ENCODE assay signal across 10 cellular contexts in genomic region chr10:13684252-13684791, GRCh38.
A peak's percentile ranks its signal among the peaks of the same experiment; 100 is the strongest.
DNase-seq lines count a peak whose midpoint lies in the region; ATAC-seq, FAIRE-seq and TF ChIP-seq lines count a peak whose summit lies in the region.
"Had no signal": no experiment of that assay in that cellular context is flagged by ENCODE, and none has a peak within 500 bp of the region (broad histone marks: within the 10 kb centered on the region; RNA-seq: fewer than 3 reads in every experiment).

No MANE protein-coding gene starts in this region.

- no peak for FAIRE-seq in HTR-8/SVneo (lab: Jason Lieb, UNC)

- H3K9me3 ChIP-seq in Caco-2 = no peaks in the 10 kb centered on the region
- no peaks in the 10 kb centered on the region for H3K9me3 ChIP-seq in heart right ventricle
- no peaks in the 10 kb centered on the region for H3K9me3 ChIP-seq in psoas muscle

- DNase-seq in Caco-2 (no peak), heart right ventricle (peak; percentile 82 to 91), psoas muscle (peak; percentile 75 to 81), HTR-8/SVneo (ENCODE audit: insufficient read length, low spot score) (no peak)
- no peak for DNase-seq in activated naive CD4-positive, alpha-beta T cell treated with anti-CD3 and anti-CD28 coated beads, Interleukin-2, amount 50 U/mL, for 16 hours
- DNase-seq in stimulated activated CD4-positive, alpha-beta T cell treated with anti-CD3 and anti-CD28 coated beads, Interleukin-4, amount 100 ng/mL, for 1 hour = no peak
- no peak for DNase-seq in activated CD4-positive, alpha-beta T cell treated with anti-CD3 and anti-CD28 coated beads, Interleukin-2, amount 10 ng/mL, durations not matched to agents 7 days and 5 days
- DNase-seq: NCI-H1105 treated with DMSO at 0.1 percent for 48 hours had no signal

- 26 to 37% methylated on average over 17 of the region's 17 CpGs for whole genome bisulfite sequencing in heart right ventricle, 2 donors
- 4 to 9% (median 7%) methylated on average over 17 of the region's 17 CpGs for WGBS in psoas muscle, 3 donors

- H3K36me3 ChIP-seq in Caco-2 (ENCODE audit: control insufficient read depth, insufficient read depth, low read length) (peaks cover 7% of the 10 kb centered on the region; the same call in 1 of the 2 replicates), heart right ventricle (peaks cover 0 to 56% (median 0%) of the 10 kb centered on the region in 9 donors), psoas muscle (ENCODE audit: insufficient read depth in 1 of 2, low read depth in 1 of 2) (peaks cover 0 to 6% of the 10 kb centered on the region in 2 donors)

- intact Hi-C loops in Caco-2 (cut with micrococcal nuclease; ENCODE audit: unreplicated experiment) = no loop called here
- intact Hi-C loops in heart right ventricle (cut with DNase I) = loop anchor here in 2 of 10 donors (2.0 to 5.0 kb wide), 2 partner anchors 22 to 33 kb away; no protein-coding TSS in a partner anchor
- intact Hi-C loops in psoas muscle (cut with DNase I) = no loop called here

- H3K36me3 Mint-ChIP-seq in Caco-2 (ENCODE audit: insufficient read depth, unreplicated experiment) = peaks cover 60% of the 10 kb centered on the region
- H3K36me3 Mint-ChIP-seq in activated CD4-positive, alpha-beta T cell treated with anti-CD3 and anti-CD28 coated beads, Interleukin-2, amount 10 ng/mL, durations not matched to agents 7 days and 5 days (ENCODE audit: low read depth) = no peaks in the 10 kb centered on the region

- H3K27me3 ChIP-seq in Caco-2 (replicated peaks; ENCODE audit: control insufficient read depth, insufficient read depth, low read length) = no peaks in the 10 kb centered on the region
- no peaks in the 10 kb centered on the region for H3K27me3 ChIP-seq in heart right ventricle
- H3K27me3 ChIP-seq in psoas muscle (ENCODE audit: insufficient read depth in 3 of 3, low read length in 2 of 3) = no peaks in the 10 kb centered on the region

- POLR2A ChIA-PET in Caco-2 (lab: Charles Lee) = no interaction called here
- POLR2A ChIA-PET in activated CD4-positive, alpha-beta T cell treated with anti-CD3 and anti-CD28 coated beads, Interleukin-2, amount 10 ng/mL, durations not matched to agents 7 days and 5 days (lab: Charles Lee) = interaction anchor here (0.6 kb wide), 1 partner anchor 9 kb away, joined by 3 read pairs; no protein-coding TSS in a partner anchor

- no TSS peak for BruUV-seq in Caco-2 (replicated peaks; lab: Mats Ljungman, UMichigan)

- peaks cover 15% of the 10 kb centered on the region for H3K4me1 Mint-ChIP-seq in Caco-2 (ENCODE audit: low read depth, unreplicated experiment)
- no peaks in the 10 kb centered on the region for H3K4me1 Mint-ChIP-seq in activated CD4-positive, alpha-beta T cell treated with anti-CD3 and anti-CD28 coated beads, Interleukin-2, amount 10 ng/mL, durations not matched to agents 7 days and 5 days

- no peak for TF ChIP-seq CTCF in Caco-2 (IDR thresholded peaks at IDR 0.05; ENCODE audit: insufficient read depth in 1 of 2, low read depth in 1 of 2, low read length in 1 of 2, severe bottlenecking in 1 of 2, unreplicated experiment in 1 of 2)
- no peak for TF ChIP-seq CTCF in heart right ventricle (IDR thresholded peaks at IDR 0.05)
- TF ChIP-seq CTCF in psoas muscle (IDR thresholded peaks at IDR 0.05) = no peak

- H3K27me3 Mint-ChIP-seq in Caco-2 (ENCODE audit: insufficient read depth, unreplicated experiment) = no peaks in the 10 kb centered on the region
- H3K27me3 Mint-ChIP-seq in activated CD4-positive, alpha-beta T cell treated with anti-CD3 and anti-CD28 coated beads, Interleukin-2, amount 10 ng/mL, durations not matched to agents 7 days and 5 days = peaks cover 5% of the 10 kb centered on the region

- peak overlapping the region; percentile 58 for H3K27ac Mint-ChIP-seq in Caco-2 (ENCODE audit: unreplicated experiment)
- no peak overlapping the region for H3K27ac Mint-ChIP-seq in activated CD4-positive, alpha-beta T cell treated with anti-CD3 and anti-CD28 coated beads, Interleukin-2, amount 10 ng/mL, durations not matched to agents 7 days and 5 days
- H3K27ac Mint-ChIP-seq: dendritic cell treated with granulocyte-macrophage colony-stimulating factor and Interleukin-4, amounts not matched to agents 40 ng/mL and 50 ng/mL, for 4 days had no signal

- H3K4me1 ChIP-seq in Caco-2 (peaks cover 17% of the 10 kb centered on the region), heart right ventricle (peaks cover 8 to 65% (median 51%) of the 10 kb centered on the region in 9 donors), psoas muscle (peaks cover 37% of the 10 kb centered on the region)

- no peaks in the 10 kb centered on the region for H3K9me3 Mint-ChIP-seq in Caco-2 (ENCODE audit: unreplicated experiment)
- no peaks in the 10 kb centered on the region for H3K9me3 Mint-ChIP-seq in activated CD4-positive, alpha-beta T cell treated with anti-CD3 and anti-CD28 coated beads, Interleukin-2, amount 10 ng/mL, durations not matched to agents 7 days and 5 days
- H3K9me3 Mint-ChIP-seq: dendritic cell treated with granulocyte-macrophage colony-stimulating factor and Interleukin-4, amounts not matched to agents 40 ng/mL and 50 ng/mL, for 4 days had no signal

- no peak overlapping the region for H3K4me3 ChIP-seq in Caco-2 (ENCODE audit: low read depth, low read length)
- peak overlapping the region in 2 of 10 donors; percentile 1 to 9 for H3K4me3 ChIP-seq in heart right ventricle
- peak overlapping the region; percentile 38 for H3K4me3 ChIP-seq in psoas muscle

- peak; percentile 67 to 89 (median 78) for ATAC-seq in heart right ventricle
- ATAC-seq in psoas muscle = peak; percentile 55 to 74 (median 66)

- CTCF ChIA-PET in Caco-2 (lab: Charles Lee) = interaction anchor here (0.6 kb wide), 1 partner anchor 62 kb away, joined by 9 read pairs; no protein-coding TSS in a partner anchor
- CTCF ChIA-PET in activated CD4-positive, alpha-beta T cell treated with anti-CD3 and anti-CD28 coated beads, Interleukin-2, amount 10 ng/mL, durations not matched to agents 7 days and 5 days (lab: Charles Lee) = no interaction called here

- H3K27ac ChIP-seq in angular gyrus (ENCODE audit: low read depth, low read length) = peak overlapping the region; percentile 69
- peak overlapping the region; percentile 59 to 95 (median 86) for H3K27ac ChIP-seq in heart right ventricle
- peak overlapping the region; percentile 69 for H3K27ac ChIP-seq in psoas muscle

- no peak overlapping the region for H3K4me3 Mint-ChIP-seq in Caco-2 (ENCODE audit: unreplicated experiment)
- no peak overlapping the region for H3K4me3 Mint-ChIP-seq in activated CD4-positive, alpha-beta T cell treated with anti-CD3 and anti-CD28 coated beads, Interleukin-2, amount 10 ng/mL, durations not matched to agents 7 days and 5 days
- H3K4me3 Mint-ChIP-seq: dendritic cell treated with granulocyte-macrophage colony-stimulating factor and Interleukin-4, amounts not matched to agents 40 ng/mL and 50 ng/mL, for 4 days had no signal

Comparison
In these comparisons a context has a peak if more than half of its experiments do, and no peak if none do; other contexts are left out.
1. DNase-seq: peak in heart right ventricle (2 of 2) and psoas muscle (2 of 2); none in Caco-2 (0 of 2), HTR-8/SVneo (single experiment), activated naive CD4-positive, alpha-beta T cell treated with anti-CD3 and anti-CD28 coated beads, Interleukin-2, amount 50 U/mL, for 16 hours (single experiment), stimulated activated CD4-positive, alpha-beta T cell treated with anti-CD3 and anti-CD28 coated beads, Interleukin-4, amount 100 ng/mL, for 1 hour (single experiment) and activated CD4-positive, alpha-beta T cell treated with anti-CD3 and anti-CD28 coated beads, Interleukin-2, amount 10 ng/mL, durations not matched to agents 7 days and 5 days (single experiment).
2. Peak in every context shown above with its lines, with median percentiles within 50 percentile points of each other: H3K27ac ChIP-seq.